In the genomic region with DNA sequence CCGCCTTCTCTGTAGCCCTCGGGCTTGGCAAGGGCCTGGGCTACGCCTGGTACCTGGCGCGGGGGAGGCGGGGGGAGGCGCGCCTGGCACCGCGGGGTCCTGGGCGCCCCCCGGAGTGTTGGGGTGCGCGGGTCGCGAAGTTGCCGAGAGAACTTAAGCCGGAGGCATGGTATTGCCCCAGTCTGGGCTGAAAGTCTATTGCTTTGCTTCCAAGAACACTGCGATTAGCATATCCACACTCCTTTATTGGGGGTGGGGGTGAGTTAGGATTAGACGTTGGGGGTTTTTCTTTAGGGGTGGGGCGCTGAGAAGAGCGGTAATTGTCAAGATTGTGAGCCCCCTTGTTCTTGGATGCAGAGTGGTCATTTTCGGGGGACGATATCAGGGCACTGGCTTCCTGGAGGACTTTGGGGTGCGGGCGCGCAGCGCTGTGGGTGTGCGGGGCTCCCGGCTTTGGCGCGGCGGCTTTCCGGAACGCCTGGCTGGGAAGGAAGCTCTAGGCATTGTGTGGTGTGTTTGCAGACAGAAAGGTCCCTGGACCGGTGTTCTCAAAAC, we compare ENCODE assay signal across 1 cellular context.
A peak's percentile ranks its signal among the peaks of the same experiment; 100 is the strongest.
TF ChIP-seq lines count a peak whose summit lies in the region.

No MANE protein-coding gene starts in this region.

TF ChIP-seq in HepG2, 621 proteins besides CTCF, POLR2A, EP300 and RAD21 (continued from another document):
- TF ChIP-seq, protein P1, sequence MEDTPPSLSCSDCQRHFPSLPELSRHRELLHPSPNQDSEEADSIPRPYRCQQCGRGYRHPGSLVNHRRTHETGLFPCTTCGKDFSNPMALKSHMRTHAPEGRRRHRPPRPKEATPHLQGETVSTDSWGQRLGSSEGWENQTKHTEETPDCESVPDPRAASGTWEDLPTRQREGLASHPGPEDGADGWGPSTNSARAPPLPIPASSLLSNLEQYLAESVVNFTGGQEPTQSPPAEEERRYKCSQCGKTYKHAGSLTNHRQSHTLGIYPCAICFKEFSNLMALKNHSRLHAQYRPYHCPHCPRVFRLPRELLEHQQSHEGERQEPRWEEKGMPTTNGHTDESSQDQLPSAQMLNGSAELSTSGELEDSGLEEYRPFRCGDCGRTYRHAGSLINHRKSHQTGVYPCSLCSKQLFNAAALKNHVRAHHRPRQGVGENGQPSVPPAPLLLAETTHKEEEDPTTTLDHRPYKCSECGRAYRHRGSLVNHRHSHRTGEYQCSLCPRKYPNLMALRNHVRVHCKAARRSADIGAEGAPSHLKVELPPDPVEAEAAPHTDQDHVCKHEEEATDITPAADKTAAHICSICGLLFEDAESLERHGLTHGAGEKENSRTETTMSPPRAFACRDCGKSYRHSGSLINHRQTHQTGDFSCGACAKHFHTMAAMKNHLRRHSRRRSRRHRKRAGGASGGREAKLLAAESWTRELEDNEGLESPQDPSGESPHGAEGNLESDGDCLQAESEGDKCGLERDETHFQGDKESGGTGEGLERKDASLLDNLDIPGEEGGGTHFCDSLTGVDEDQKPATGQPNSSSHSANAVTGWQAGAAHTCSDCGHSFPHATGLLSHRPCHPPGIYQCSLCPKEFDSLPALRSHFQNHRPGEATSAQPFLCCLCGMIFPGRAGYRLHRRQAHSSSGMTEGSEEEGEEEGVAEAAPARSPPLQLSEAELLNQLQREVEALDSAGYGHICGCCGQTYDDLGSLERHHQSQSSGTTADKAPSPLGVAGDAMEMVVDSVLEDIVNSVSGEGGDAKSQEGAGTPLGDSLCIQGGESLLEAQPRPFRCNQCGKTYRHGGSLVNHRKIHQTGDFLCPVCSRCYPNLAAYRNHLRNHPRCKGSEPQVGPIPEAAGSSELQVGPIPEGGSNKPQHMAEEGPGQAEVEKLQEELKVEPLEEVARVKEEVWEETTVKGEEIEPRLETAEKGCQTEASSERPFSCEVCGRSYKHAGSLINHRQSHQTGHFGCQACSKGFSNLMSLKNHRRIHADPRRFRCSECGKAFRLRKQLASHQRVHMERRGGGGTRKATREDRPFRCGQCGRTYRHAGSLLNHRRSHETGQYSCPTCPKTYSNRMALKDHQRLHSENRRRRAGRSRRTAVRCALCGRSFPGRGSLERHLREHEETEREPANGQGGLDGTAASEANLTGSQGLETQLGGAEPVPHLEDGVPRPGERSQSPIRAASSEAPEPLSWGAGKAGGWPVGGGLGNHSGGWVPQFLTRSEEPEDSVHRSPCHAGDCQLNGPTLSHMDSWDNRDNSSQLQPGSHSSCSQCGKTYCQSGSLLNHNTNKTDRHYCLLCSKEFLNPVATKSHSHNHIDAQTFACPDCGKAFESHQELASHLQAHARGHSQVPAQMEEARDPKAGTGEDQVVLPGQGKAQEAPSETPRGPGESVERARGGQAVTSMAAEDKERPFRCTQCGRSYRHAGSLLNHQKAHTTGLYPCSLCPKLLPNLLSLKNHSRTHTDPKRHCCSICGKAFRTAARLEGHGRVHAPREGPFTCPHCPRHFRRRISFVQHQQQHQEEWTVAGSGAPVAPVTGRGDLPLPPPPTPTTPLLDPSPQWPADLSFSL (CRISPR knock-in tag; IDR thresholded peaks at IDR 0.05) = 0 out of 2 replicates have a peak, but pooled peaks have one; percentile 49
- TF ChIP-seq ZNF577 (CRISPR knock-in tag; IDR thresholded peaks at IDR 0.05; ENCODE audit: borderline replicate concordance, low read depth) (no peak), MTF2 (CRISPR knock-in tag; IDR thresholded peaks at IDR 0.05; ENCODE audit: borderline replicate concordance) (peak; percentile 46; the same call in 1 of the 2 replicates), ZFP41 (CRISPR knock-in tag; IDR thresholded peaks at IDR 0.05; ENCODE audit: borderline replicate concordance) (peak; percentile 52; the same call in 1 of the 2 replicates), ZMAT3 (CRISPR knock-in tag; conservative IDR thresholded peaks at IDR 0.05) (0 out of 2 replicates have a peak, but pooled peaks have one; percentile 5), ZNF274 (CRISPR knock-in tag; IDR thresholded peaks at IDR 0.05) (0 out of 2 replicates have a peak, but pooled peaks have one; percentile 17), ZNF670 (CRISPR knock-in tag; IDR thresholded peaks at IDR 0.05; ENCODE audit: borderline replicate concordance) (0 out of 2 replicates have a peak, but pooled peaks have one; percentile 11), NONO (IDR thresholded peaks at IDR 0.05) (no peak), NONO (CRISPR knock-in tag; conservative IDR thresholded peaks at IDR 0.05) (0 out of 2 replicates have a peak, but pooled peaks have one; percentile 2), GZF1 (CRISPR knock-in tag; IDR thresholded peaks at IDR 0.05) (no peak), ZBTB3 (CRISPR knock-in tag; IDR thresholded peaks at IDR 0.05; ENCODE audit: borderline replicate concordance, low read depth) (0 out of 2 replicates have a peak, but pooled peaks have one; percentile 23), RBM39 (IDR thresholded peaks at IDR 0.05; ENCODE audit: low read depth, low read length, poor library complexity, severe bottlenecking) (peak; percentile 21), ZNF33A (CRISPR knock-in tag; IDR thresholded peaks at IDR 0.05; ENCODE audit: borderline replicate concordance) (no peak), HIVEP1 (CRISPR knock-in tag; IDR thresholded peaks at IDR 0.05) (0 out of 2 replicates have a peak, but pooled peaks have one; percentile 7)
- TF ChIP-seq, protein P2, sequence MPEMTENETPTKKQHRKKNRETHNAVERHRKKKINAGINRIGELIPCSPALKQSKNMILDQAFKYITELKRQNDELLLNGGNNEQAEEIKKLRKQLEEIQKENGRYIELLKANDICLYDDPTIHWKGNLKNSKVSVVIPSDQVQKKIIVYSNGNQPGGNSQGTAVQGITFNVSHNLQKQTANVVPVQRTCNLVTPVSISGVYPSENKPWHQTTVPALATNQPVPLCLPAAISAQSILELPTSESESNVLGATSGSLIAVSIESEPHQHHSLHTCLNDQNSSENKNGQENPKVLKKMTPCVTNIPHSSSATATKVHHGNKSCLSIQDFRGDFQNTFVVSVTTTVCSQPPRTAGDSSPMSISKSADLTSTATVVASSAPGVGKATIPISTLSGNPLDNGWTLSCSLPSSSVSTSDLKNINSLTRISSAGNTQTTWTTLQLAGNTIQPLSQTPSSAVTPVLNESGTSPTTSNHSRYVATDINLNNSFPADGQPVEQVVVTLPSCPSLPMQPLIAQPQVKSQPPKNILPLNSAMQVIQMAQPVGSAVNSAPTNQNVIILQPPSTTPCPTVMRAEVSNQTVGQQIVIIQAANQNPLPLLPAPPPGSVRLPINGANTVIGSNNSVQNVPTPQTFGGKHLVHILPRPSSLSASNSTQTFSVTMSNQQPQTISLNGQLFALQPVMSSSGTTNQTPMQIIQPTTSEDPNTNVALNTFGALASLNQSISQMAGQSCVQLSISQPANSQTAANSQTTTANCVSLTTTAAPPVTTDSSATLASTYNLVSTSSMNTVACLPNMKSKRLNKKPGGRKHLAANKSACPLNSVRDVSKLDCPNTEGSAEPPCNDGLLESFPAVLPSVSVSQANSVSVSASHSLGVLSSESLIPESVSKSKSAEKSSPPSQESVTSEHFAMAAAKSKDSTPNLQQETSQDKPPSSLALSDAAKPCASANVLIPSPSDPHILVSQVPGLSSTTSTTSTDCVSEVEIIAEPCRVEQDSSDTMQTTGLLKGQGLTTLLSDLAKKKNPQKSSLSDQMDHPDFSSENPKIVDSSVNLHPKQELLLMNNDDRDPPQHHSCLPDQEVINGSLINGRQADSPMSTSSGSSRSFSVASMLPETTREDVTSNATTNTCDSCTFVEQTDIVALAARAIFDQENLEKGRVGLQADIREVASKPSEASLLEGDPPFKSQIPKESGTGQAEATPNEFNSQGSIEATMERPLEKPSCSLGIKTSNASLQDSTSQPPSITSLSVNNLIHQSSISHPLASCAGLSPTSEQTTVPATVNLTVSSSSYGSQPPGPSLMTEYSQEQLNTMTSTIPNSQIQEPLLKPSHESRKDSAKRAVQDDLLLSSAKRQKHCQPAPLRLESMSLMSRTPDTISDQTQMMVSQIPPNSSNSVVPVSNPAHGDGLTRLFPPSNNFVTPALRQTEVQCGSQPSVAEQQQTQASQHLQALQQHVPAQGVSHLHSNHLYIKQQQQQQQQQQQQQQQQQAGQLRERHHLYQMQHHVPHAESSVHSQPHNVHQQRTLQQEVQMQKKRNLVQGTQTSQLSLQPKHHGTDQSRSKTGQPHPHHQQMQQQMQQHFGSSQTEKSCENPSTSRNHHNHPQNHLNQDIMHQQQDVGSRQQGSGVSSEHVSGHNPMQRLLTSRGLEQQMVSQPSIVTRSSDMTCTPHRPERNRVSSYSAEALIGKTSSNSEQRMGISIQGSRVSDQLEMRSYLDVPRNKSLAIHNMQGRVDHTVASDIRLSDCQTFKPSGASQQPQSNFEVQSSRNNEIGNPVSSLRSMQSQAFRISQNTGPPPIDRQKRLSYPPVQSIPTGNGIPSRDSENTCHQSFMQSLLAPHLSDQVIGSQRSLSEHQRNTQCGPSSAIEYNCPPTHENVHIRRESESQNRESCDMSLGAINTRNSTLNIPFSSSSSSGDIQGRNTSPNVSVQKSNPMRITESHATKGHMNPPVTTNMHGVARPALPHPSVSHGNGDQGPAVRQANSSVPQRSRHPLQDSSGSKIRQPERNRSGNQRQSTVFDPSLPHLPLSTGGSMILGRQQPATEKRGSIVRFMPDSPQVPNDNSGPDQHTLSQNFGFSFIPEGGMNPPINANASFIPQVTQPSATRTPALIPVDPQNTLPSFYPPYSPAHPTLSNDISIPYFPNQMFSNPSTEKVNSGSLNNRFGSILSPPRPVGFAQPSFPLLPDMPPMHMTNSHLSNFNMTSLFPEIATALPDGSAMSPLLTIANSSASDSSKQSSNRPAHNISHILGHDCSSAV (CRISPR knock-in tag; IDR thresholded peaks at IDR 0.05; ENCODE audit: borderline replicate concordance) = no peak
- TF ChIP-seq, protein P3, sequence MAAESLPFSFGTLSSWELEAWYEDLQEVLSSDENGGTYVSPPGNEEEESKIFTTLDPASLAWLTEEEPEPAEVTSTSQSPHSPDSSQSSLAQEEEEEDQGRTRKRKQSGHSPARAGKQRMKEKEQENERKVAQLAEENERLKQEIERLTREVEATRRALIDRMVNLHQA (CRISPR knock-in tag; IDR thresholded peaks at IDR 0.05) = no peak
- TF ChIP-seq, protein P4, sequence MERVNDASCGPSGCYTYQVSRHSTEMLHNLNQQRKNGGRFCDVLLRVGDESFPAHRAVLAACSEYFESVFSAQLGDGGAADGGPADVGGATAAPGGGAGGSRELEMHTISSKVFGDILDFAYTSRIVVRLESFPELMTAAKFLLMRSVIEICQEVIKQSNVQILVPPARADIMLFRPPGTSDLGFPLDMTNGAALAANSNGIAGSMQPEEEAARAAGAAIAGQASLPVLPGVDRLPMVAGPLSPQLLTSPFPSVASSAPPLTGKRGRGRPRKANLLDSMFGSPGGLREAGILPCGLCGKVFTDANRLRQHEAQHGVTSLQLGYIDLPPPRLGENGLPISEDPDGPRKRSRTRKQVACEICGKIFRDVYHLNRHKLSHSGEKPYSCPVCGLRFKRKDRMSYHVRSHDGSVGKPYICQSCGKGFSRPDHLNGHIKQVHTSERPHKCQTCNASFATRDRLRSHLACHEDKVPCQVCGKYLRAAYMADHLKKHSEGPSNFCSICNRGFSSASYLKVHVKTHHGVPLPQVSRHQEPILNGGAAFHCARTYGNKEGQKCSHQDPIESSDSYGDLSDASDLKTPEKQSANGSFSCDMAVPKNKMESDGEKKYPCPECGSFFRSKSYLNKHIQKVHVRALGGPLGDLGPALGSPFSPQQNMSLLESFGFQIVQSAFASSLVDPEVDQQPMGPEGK (CRISPR knock-in tag; IDR thresholded peaks at IDR 0.05) = peak; percentile 6; the same call in 1 of the 2 replicates
- TF ChIP-seq, protein P5, sequence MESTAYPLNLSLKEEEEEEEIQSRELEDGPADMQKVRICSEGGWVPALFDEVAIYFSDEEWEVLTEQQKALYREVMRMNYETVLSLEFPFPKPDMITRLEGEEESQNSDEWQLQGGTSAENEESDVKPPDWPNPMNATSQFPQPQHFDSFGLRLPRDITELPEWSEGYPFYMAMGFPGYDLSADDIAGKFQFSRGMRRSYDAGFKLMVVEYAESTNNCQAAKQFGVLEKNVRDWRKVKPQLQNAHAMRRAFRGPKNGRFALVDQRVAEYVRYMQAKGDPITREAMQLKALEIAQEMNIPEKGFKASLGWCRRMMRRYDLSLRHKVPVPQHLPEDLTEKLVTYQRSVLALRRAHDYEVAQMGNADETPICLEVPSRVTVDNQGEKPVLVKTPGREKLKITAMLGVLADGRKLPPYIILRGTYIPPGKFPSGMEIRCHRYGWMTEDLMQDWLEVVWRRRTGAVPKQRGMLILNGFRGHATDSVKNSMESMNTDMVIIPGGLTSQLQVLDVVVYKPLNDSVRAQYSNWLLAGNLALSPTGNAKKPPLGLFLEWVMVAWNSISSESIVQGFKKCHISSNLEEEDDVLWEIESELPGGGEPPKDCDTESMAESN (CRISPR knock-in tag; conservative IDR thresholded peaks at IDR 0.05) = 0 out of 2 replicates have a peak, but pooled peaks have one; percentile 26
TF ChIP-seq in HepG2: peak in this region for 19.
